In the genomic region with DNA sequence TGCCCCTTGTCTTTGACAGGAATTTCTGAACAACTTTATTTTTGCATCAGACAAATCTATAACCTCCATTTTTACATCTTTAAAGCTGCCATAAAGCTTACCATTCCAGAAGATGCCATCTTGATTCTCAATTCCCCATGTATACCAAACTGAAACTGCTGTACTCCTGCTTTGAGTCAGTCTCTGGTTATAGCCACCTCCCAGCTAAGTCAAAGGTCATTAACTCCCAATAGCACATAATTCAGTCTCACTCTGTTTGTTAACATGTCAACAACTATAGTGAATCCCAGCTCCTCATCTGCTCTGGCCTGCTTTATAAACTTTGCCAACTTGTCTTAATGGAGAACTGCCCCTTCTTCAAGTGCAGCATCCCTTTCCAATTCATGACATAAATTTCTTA, we compare ENCODE assay signal across 15 cellular contexts.
DNase-seq lines count a peak whose midpoint lies in the region; ATAC-seq and TF ChIP-seq lines count a peak whose summit lies in the region.
"Had no signal": no experiment of that assay in that cellular context is flagged by ENCODE, and none has a peak within 500 bp of the region (broad histone marks: within the 10 kb centered on the region; RNA-seq: fewer than 3 reads in every experiment).

No MANE protein-coding gene starts in this region.

- no peaks in the 10 kb centered on the region for H3K36me3 ChIP-seq in hepatocyte (replicated peaks; ENCODE audit: insufficient read depth, low read depth)

- H4K20me1 ChIP-seq in hepatocyte (ENCODE audit: insufficient read depth, poor library complexity, severe bottlenecking): no peaks in the 10 kb centered on the region

- no peak overlapping the region for H3K4me3 ChIP-seq in hepatocyte

- no peak overlapping the region for H2AFZ ChIP-seq in hepatocyte

- no peak overlapping the region for H3K27ac ChIP-seq in hepatocyte

- ATAC-seq in GM19023 (IDR thresholded peaks at IDR 0.05; ENCODE audit: unreplicated experiment) (peak; percentile 89), GM21619 (IDR thresholded peaks at IDR 0.05; ENCODE audit: unreplicated experiment) (peak; percentile 89), HG03095 (IDR thresholded peaks at IDR 0.05; ENCODE audit: unreplicated experiment) (peak; percentile 87)
- ATAC-seq: activated naive CD4-positive, alpha-beta T cell treated with anti-CD3 and anti-CD28 coated beads, Interleukin-2, amount 50 U/mL, for 72 hours had no signal

- peaks cover 3% of the 10 kb centered on the region for H3K4me1 ChIP-seq in hepatocyte (ENCODE audit: insufficient read depth)

- H3K79me2 ChIP-seq in hepatocyte: no peaks in the 10 kb centered on the region

- DNase-seq in left kidney (ENCODE audit: low read depth, low spot score) (peak; percentile 67), NOMO-1 treated with DMSO at 0.1 percent for 48 hours (lab: John Stamatoyannopoulos, UW; ENCODE audit: unreplicated experiment) (no peak), NCI-H1105 treated with DMSO at 0.1 percent for 48 hours (lab: John Stamatoyannopoulos, UW) (no peak), NCI-H1417 treated with DMSO at 0.1 percent for 48 hours (lab: John Stamatoyannopoulos, UW) (no peak), hepatocyte (ENCODE audit: low spot score) (no peak)
- DNase-seq: activated CD4-positive, alpha-beta memory T cell treated with anti-CD3 and anti-CD28 coated beads, Interleukin-2, amount 10 ng/mL, durations not matched to agents 7 days and 5 days; cortex of kidney; islet precursor cell; naive B cell; NCI-H1092; NK-92 treated with Interleukin-12 subunit alpha and Interleukin-12 subunit beta, amount 100 ng/mL, for 24 hours had no signal

- no peaks in the 10 kb centered on the region for H3K9me3 ChIP-seq in hepatocyte (ENCODE audit: low read depth)

- H3K4me2 ChIP-seq in hepatocyte: no peak overlapping the region

- no peaks in the 10 kb centered on the region for H3K9me2 ChIP-seq in hepatocyte (replicated peaks; ENCODE audit: insufficient read depth)

- no peaks in the 10 kb centered on the region for H3K27me3 ChIP-seq in hepatocyte

- TF ChIP-seq CTCF in hepatocyte (IDR thresholded peaks at IDR 0.05; ENCODE audit: poor library complexity): no peak
